ENCODE assay signal across 1 cellular context in genomic region chr1:116335847-116336246, GRCh38.
TF ChIP-seq lines count a peak whose summit lies in the region.

No MANE protein-coding gene starts in this region.

TF ChIP-seq in H1, 55 proteins besides CTCF, POLR2A, EP300 and RAD21:
- TF ChIP-seq KDM4A (IDR thresholded peaks at IDR 0.05; ENCODE audit: low read depth, low read length, severe bottlenecking): no peak
